ENCODE assay signal across 1 cellular context in genomic region chr21:44724166-44724565, GRCh38.
TF ChIP-seq lines count a peak whose summit lies in the region.

No MANE protein-coding gene starts in this region.

TF ChIP-seq in H1, 55 proteins besides CTCF, POLR2A, EP300 and RAD21:
- TF ChIP-seq ZNF274 (IDR thresholded peaks at IDR 0.05; ENCODE audit: borderline replicate concordance, extremely low read depth, low read length) (no peak), CHD2 (IDR thresholded peaks at IDR 0.05; ENCODE audit: low read length) (no peak), MAX (IDR thresholded peaks at IDR 0.05) (no peak), NRF1 (IDR thresholded peaks at IDR 0.05; ENCODE audit: low read depth, low read length) (no peak), EGR1 (IDR thresholded peaks at IDR 0.05; ENCODE audit: borderline replicate concordance, low read depth, low read length) (no peak), YY1 (IDR thresholded peaks at IDR 0.05; ENCODE audit: low read depth, low read length) (no peak), CHD1 (IDR thresholded peaks at IDR 0.05; ENCODE audit: low read depth, low read length) (no peak), GTF2F1 (IDR thresholded peaks at IDR 0.05; ENCODE audit: borderline replicate concordance, low read depth, low read length) (no peak), TAF1 (IDR thresholded peaks at IDR 0.05; ENCODE audit: low read depth, low read length) (no peak), POLR2AphosphoS5 (IDR thresholded peaks at IDR 0.05; ENCODE audit: low read depth, low read length) (no peak), TCF12 (IDR thresholded peaks at IDR 0.05; ENCODE audit: low read depth, low read length) (no peak), RBBP5 (IDR thresholded peaks at IDR 0.05; ENCODE audit: borderline replicate concordance, low read depth, low read length) (no peak), SUZ12 (IDR thresholded peaks at IDR 0.05; ENCODE audit: low read length) (no peak), RNF2 (IDR thresholded peaks at IDR 0.05; ENCODE audit: borderline replicate concordance, low read depth, low read length, missing control alignments, poor library complexity, severe bottlenecking) (no peak), CBX8 (IDR thresholded peaks at IDR 0.05; ENCODE audit: borderline replicate concordance, low read depth, low read length) (no peak), BACH1 (IDR thresholded peaks at IDR 0.05; ENCODE audit: low read length) (no peak), ASH2L (IDR thresholded peaks at IDR 0.05; ENCODE audit: low read length) (no peak)
